Comparison of ENCODE assay signal across 8 cellular contexts in genomic region chr20:53942121-53942816, GRCh38.
DNase-seq lines count a peak whose midpoint lies in the region; ATAC-seq, FAIRE-seq and TF ChIP-seq lines count a peak whose summit lies in the region.

No MANE protein-coding gene starts in this region.

- H3K36me3 ChIP-seq in bronchial epithelial cell (ENCODE audit: control insufficient read depth, insufficient read depth, low read length) (no peaks in the 10 kb centered on the region), parathyroid adenoma (ENCODE audit: control insufficient read depth, insufficient read depth, low read length) (no peaks in the 10 kb centered on the region), body of pancreas (replicated peaks in 1 of 2; ENCODE audit: insufficient read depth in 1 of 2, low read depth in 2 of 2) (no peaks in the 10 kb centered on the region)

- 62 to 68% methylated on average over 10 to 12 of the region's 12 CpGs for WGBS in body of pancreas, 2 donors

- peaks cover 32% of the 10 kb centered on the region for H3K4me1 Mint-ChIP-seq in activated T-helper 2 cell treated with anti-CD3 and anti-CD28 coated beads, Interferon-gamma antibody, Interleukin-2, Interleukin-4, amounts not matched to agents 10 μg/mL and 5 μg/mL and 100 μg/mL, durations not matched to agents 14 hours and 24 hours and 36 hours (ENCODE audit: low read depth)

- no peak overlapping the region for H3K4me3 Mint-ChIP-seq in activated T-helper 2 cell treated with anti-CD3 and anti-CD28 coated beads, Interferon-gamma antibody, Interleukin-2, Interleukin-4, amounts not matched to agents 10 μg/mL and 5 μg/mL and 100 μg/mL, durations not matched to agents 14 hours and 24 hours and 36 hours (ENCODE audit: low read depth)

- H3K36me3 Mint-ChIP-seq in activated T-helper 2 cell treated with anti-CD3 and anti-CD28 coated beads, Interferon-gamma antibody, Interleukin-2, Interleukin-4, amounts not matched to agents 10 μg/mL and 5 μg/mL and 100 μg/mL, durations not matched to agents 14 hours and 24 hours and 36 hours (ENCODE audit: low read depth) = no peaks in the 10 kb centered on the region

- H3K9me3 ChIP-seq in parathyroid adenoma (ENCODE audit: control insufficient read depth, low read length) (no peaks in the 10 kb centered on the region), body of pancreas (no peaks in the 10 kb centered on the region)

- H3K4me3 ChIP-seq in bronchial epithelial cell (ENCODE audit: low read depth, low read length) (no peak overlapping the region), parathyroid adenoma (ENCODE audit: low read depth, low read length) (no peak overlapping the region), body of pancreas (no peak overlapping the region)

- H3K4me2 ChIP-seq in parathyroid adenoma (ENCODE audit: low read length) = no peak overlapping the region

- H3K27ac Mint-ChIP-seq in activated T-helper 2 cell treated with anti-CD3 and anti-CD28 coated beads, Interferon-gamma antibody, Interleukin-2, Interleukin-4, amounts not matched to agents 10 μg/mL and 5 μg/mL and 100 μg/mL, durations not matched to agents 14 hours and 24 hours and 36 hours = no peak overlapping the region

- intact Hi-C loops in body of pancreas (cut with DNase I) = no loop called here
- intact Hi-C loops in activated T-helper 2 cell treated with anti-CD3 and anti-CD28 coated beads, Interferon-gamma antibody, Interleukin-2, Interleukin-4, amounts not matched to agents 10 μg/mL and 5 μg/mL and 100 μg/mL, durations not matched to agents 14 hours and 24 hours and 36 hours (cut with micrococcal nuclease) = loop anchor here (5.0 kb wide), 2 partner anchors 120 to 530 kb away; no protein-coding TSS in a partner anchor

- no peaks in the 10 kb centered on the region for H3K79me2 ChIP-seq in parathyroid adenoma

- TF ChIP-seq CTCF in bronchial epithelial cell (IDR thresholded peaks at IDR 0.05; ENCODE audit: insufficient read depth, low read length, severe bottlenecking) = no peak
- no peak for TF ChIP-seq CTCF in parathyroid adenoma (IDR thresholded peaks at IDR 0.05)
- TF ChIP-seq CTCF in body of pancreas (IDR thresholded peaks at IDR 0.05) = no peak

- H3K9me3 Mint-ChIP-seq in activated T-helper 2 cell treated with anti-CD3 and anti-CD28 coated beads, Interferon-gamma antibody, Interleukin-2, Interleukin-4, amounts not matched to agents 10 μg/mL and 5 μg/mL and 100 μg/mL, durations not matched to agents 14 hours and 24 hours and 36 hours = no peaks in the 10 kb centered on the region

- TF ChIP-seq POLR2A in body of pancreas (IDR thresholded peaks at IDR 0.05) = no peak

- ATAC-seq in GM18861 (IDR thresholded peaks at IDR 0.05; ENCODE audit: unreplicated experiment) (peak; percentile 36), HG03442 (IDR thresholded peaks at IDR 0.05; ENCODE audit: unreplicated experiment) (peak; percentile 48), body of pancreas (no peak)

- peak overlapping the region; percentile 65 for H2AFZ ChIP-seq in parathyroid adenoma

- H3K4me1 ChIP-seq in parathyroid adenoma = peaks cover 21% of the 10 kb centered on the region
- peaks cover 13% of the 10 kb centered on the region for H3K4me1 ChIP-seq in body of pancreas

- DNase-seq in bronchial epithelial cell (ENCODE audit: low read depth) (peak; percentile 57), occipital lobe (lab: John Stamatoyannopoulos, UW) (no peak), SW 1271 (lab: John Stamatoyannopoulos, UW) (no peak), body of pancreas (no peak)
- DNase-seq in activated T-helper 2 cell treated with anti-CD3 and anti-CD28 coated beads, Interferon-gamma antibody, Interleukin-2, Interleukin-4, amounts not matched to agents 10 μg/mL and 5 μg/mL and 100 μg/mL, durations not matched to agents 14 hours and 24 hours and 36 hours (ENCODE audit: low spot score) = no peak

- no peak overlapping the region for H3K27ac ChIP-seq in parathyroid adenoma
- H3K27ac ChIP-seq in body of pancreas = no peak overlapping the region

- H3K9ac ChIP-seq in parathyroid adenoma = no peak overlapping the region

- no peaks in the 10 kb centered on the region for H3K27me3 Mint-ChIP-seq in activated T-helper 2 cell treated with anti-CD3 and anti-CD28 coated beads, Interferon-gamma antibody, Interleukin-2, Interleukin-4, amounts not matched to agents 10 μg/mL and 5 μg/mL and 100 μg/mL, durations not matched to agents 14 hours and 24 hours and 36 hours (ENCODE audit: low read depth)

- no peaks in the 10 kb centered on the region for H3K27me3 ChIP-seq in bronchial epithelial cell (ENCODE audit: control insufficient read depth, insufficient read depth, low read length)
- H3K27me3 ChIP-seq in parathyroid adenoma (ENCODE audit: control insufficient read depth, insufficient read depth, low read length) = no peaks in the 10 kb centered on the region
- no peaks in the 10 kb centered on the region for H3K27me3 ChIP-seq in body of pancreas

- no peak for FAIRE-seq in bronchial epithelial cell (lab: Jason Lieb, UNC)
